In the genomic region with DNA sequence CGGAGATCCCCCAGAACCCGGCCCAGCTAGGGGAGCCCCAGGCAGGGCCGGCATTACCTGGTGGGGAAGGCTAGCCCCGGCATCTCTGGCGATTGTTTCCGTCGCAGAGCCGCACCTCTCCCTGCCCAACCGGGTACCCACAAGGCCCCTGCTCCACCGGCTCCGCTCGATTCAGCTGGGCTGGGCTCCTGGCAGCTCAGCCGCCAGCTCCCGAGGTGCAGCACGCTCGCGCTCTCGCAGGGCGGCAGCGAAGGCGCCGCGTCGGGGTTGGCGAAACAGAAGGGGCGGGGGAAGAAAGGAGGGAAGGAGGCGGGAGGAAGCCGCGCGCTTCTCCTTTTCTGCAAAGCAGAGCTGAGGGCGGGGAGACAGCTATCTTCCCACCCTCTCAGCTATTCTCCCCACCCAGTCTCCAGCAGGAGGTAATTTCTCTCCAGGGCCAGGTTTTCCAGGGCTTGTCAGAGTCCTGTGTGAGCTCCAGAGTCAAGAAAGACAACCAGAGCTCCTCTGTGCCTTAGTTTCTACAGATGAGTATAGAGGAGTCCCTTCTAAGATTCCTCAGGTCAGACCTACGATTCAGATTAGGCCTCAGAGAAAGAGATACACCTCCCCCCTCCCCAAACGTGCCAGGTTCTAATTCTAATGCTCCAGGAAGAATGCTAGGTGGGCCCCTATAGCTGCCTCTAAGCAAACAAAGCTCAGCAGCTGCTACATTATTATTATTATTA, we compare ENCODE assay signal across 8 cellular contexts.
DNase-seq lines count a peak whose midpoint lies in the region; ATAC-seq, FAIRE-seq and TF ChIP-seq lines count a peak whose summit lies in the region.

No MANE protein-coding gene starts in this region.

- no peaks in the 10 kb centered on the region for H3K36me3 ChIP-seq in SK-N-MC (ENCODE audit: insufficient read depth, low read length)
- H3K36me3 ChIP-seq in pancreas = no peaks in the 10 kb centered on the region
- H3K36me3 ChIP-seq in thyroid gland = no peaks in the 10 kb centered on the region

- TF ChIP-seq POLR2A in thyroid gland (IDR thresholded peaks at IDR 0.05) = peak in 1 of 2 donors; percentile 77

- H3K9me3 Mint-ChIP-seq in activated naive CD8-positive, alpha-beta T cell (ENCODE audit: low read depth) = no peaks in the 10 kb centered on the region

- TF ChIP-seq CTCF in pancreas (IDR thresholded peaks at IDR 0.05) = no peak
- peak in 1 of 6 experiments; percentile 22 for TF ChIP-seq CTCF in thyroid gland (IDR thresholded peaks at IDR 0.05)

- DNase-seq in COLO829 (ENCODE audit: low spot score) = peak; percentile 84
- DNase-seq in HS-27A (ENCODE audit: low read depth) = peak; percentile 56
- peak; percentile 24 for DNase-seq in SK-N-MC (ENCODE audit: low read depth, low spot score)
- peak; percentile 93 for DNase-seq in Right ventricle myocardium superior
- peak; percentile 80 to 94 (median 86) for DNase-seq in pancreas
- DNase-seq in thyroid gland = peak; percentile 91 to 93

- H3K9ac ChIP-seq in SK-N-MC (ENCODE audit: insufficient read length) = peak overlapping the region; percentile 92

- no peak overlapping the region for H3K27ac ChIP-seq in SK-N-MC
- H3K27ac ChIP-seq in pancreas = peak overlapping the region in 2 of 4 donors; percentile 17 to 44
- peak overlapping the region; percentile 50 to 79 (median 68) for H3K27ac ChIP-seq in thyroid gland

- WGBS in pancreas, 2 donors = 4% methylated on average over 32 to 33 of the region's 33 CpGs
- 1 to 24% methylated on average over 2 to 19 of the region's 33 CpGs for WGBS in thyroid gland, 2 donors

- H3K4me1 ChIP-seq in pancreas (peaks cover 9 to 11% (median 10%) of the 10 kb centered on the region in 3 donors), thyroid gland (peaks cover 37% of the 10 kb centered on the region in 2 donors)

- no peaks in the 10 kb centered on the region for H3K27me3 Mint-ChIP-seq in activated naive CD8-positive, alpha-beta T cell

- peaks cover 6% of the 10 kb centered on the region for H3K36me3 Mint-ChIP-seq in activated naive CD8-positive, alpha-beta T cell

- H3K27me3 ChIP-seq in pancreas (no peaks in the 10 kb centered on the region), thyroid gland (no peaks in the 10 kb centered on the region)

- peak overlapping the region; percentile 73 for H3K27ac Mint-ChIP-seq in activated naive CD8-positive, alpha-beta T cell

- H3K9me3 ChIP-seq in SK-N-MC (ENCODE audit: low read depth, low read length) (no peaks in the 10 kb centered on the region), pancreas (no peaks in the 10 kb centered on the region), thyroid gland (no peaks in the 10 kb centered on the region)

- H3K4me3 ChIP-seq in SK-N-MC (peak overlapping the region; percentile 91), pancreas (peak overlapping the region in 3 of 4 donors; percentile 12 to 47 (median 27)), thyroid gland (replicated peaks in 1 of 3) (peak overlapping the region in 1 of 3 donors; percentile 26)

- H3K4me3 Mint-ChIP-seq in activated naive CD8-positive, alpha-beta T cell = peak overlapping the region; percentile 91

- intact Hi-C loops in Right ventricle myocardium superior (cut with DNase I) (no loop called here), pancreas (cut with DNase I) (no loop called here), thyroid gland (cut with DNase I) (no loop called here)

- ATAC-seq in GM19467 (IDR thresholded peaks at IDR 0.05; ENCODE audit: unreplicated experiment) (peak; percentile 88), Right ventricle myocardium superior (ENCODE audit: poor library complexity) (peak; percentile 97), pancreas (peak; percentile 91 to 97 (median 96))

- FAIRE-seq in pancreas (lab: Jason Lieb, UNC) = no peak

- peaks cover 51% of the 10 kb centered on the region for H3K4me1 Mint-ChIP-seq in activated naive CD8-positive, alpha-beta T cell (ENCODE audit: low read depth)

Comparison
In these comparisons a context has a peak if more than half of its experiments do, and no peak if none do; other contexts are left out.
1. DNase-seq: peak in every context shown above with its lines; median percentile 93 in Right ventricle myocardium superior; 92 in thyroid gland; 86 in pancreas; 84 in COLO829; 56 in HS-27A; 24 in SK-N-MC.